In the genomic region with DNA sequence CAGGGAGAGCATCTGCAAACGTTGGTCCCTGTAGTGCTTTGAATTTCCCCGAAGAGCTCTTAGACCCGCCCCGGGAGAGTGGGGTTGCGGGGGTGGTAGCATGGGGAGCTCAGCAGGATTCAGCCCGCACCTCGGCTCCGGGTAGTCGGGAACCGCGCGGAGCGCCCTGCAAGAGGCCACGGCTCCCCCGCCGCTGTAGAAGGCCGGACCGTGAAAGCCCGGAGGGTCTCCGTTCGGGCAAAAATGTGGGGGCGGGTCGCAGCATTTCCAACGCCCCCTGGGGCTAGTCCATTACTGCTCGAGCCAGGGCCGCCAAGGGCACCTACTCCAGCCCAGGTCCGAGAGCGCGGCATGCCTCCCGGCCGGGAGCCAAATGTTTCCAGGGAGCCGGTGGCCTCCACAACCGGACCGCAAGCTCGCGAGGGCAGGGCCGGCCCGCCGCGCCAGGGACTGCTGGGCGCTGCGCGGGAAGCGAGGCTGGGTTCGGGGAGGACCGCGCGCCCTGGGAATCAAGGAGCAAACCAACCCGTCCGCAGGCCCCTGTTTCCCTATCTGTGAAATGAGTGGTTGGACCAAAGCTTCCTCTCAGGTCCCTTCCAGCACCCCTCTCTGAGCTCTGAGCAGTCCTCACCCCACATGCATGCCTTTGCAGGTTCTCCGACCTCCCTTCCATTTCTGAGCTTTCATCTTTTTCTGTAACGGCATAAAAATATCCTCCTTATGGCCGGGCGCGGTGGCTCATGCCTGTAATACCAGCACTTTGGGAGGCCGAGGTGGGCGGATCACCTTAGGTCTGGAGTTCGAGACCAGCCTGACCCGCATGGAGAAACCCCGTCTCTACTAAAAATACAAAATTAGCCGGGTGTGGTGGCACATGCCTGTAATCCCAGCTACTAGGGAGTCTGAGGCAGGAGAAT, we compare ENCODE assay signal across 8 cellular contexts. TPM values are rescaled to one million over a fixed set of nuclear protein-coding genes. Genes with fewer than 3 reads are reported as not detected.
DNase-seq lines count a peak whose midpoint lies in the region; ATAC-seq, FAIRE-seq and TF ChIP-seq lines count a peak whose summit lies in the region.

No MANE protein-coding gene starts in this region.

- BruUV-seq in Caco-2 (replicated peaks; lab: Mats Ljungman, UMichigan) = no TSS peak

- DNase-seq in Caco-2 = peak in 1 of 2 experiments; percentile 65
- DNase-seq in HPDE6-E6E7 (ENCODE audit: extremely low spot score) = peak; percentile 35
- DNase-seq in H1 (ENCODE audit: low read depth in 1 of 2, low spot score in 2 of 2) = no peak
- DNase-seq in memory B cell (ENCODE audit: low spot score in 2 of 2) = no peak
- peak; percentile 73 for DNase-seq in stomach
- DNase-seq in cerebellum (ENCODE audit: low spot score) = no peak

- H2BK15ac ChIP-seq in H1 (ENCODE audit: low read length) = no peak overlapping the region

- no peaks in the 10 kb centered on the region for H3K9me3 ChIP-seq in Caco-2
- no peaks in the 10 kb centered on the region for H3K9me3 ChIP-seq in H1 (ENCODE audit: insufficient read depth in 2 of 2, low read depth in 1 of 2, low read length in 1 of 2)
- no peaks in the 10 kb centered on the region for H3K9me3 ChIP-seq in stomach

- H3K4me3 Mint-ChIP-seq in Caco-2 (ENCODE audit: unreplicated experiment) (peak overlapping the region; percentile 95), memory B cell (peak overlapping the region; percentile 92)

- TF ChIP-seq CTCF in Caco-2 (IDR thresholded peaks at IDR 0.05; ENCODE audit: insufficient read depth in 1 of 2, low read depth in 1 of 2, low read length in 1 of 2, severe bottlenecking in 1 of 2, unreplicated experiment in 1 of 2) (no peak), VCaP (conservative IDR thresholded peaks at IDR 0.05) (no peak), H1 (IDR thresholded peaks at IDR 0.05; ENCODE audit: control extremely low read depth in 1 of 3, insufficient read depth in 1 of 3, low read depth in 1 of 3, low read length in 3 of 3) (no peak), stomach (IDR thresholded peaks at IDR 0.05) (peak in 1 of 7 experiments; percentile 2)

- H4K20me1 ChIP-seq in H1 (replicated peaks in 1 of 2; ENCODE audit: control insufficient read depth in 1 of 2, insufficient read depth in 2 of 2, low read length in 2 of 2) = peaks cover 2 to 6% of the 10 kb centered on the region in 2 experiments

- H2BK20ac ChIP-seq in H1 (ENCODE audit: low read length) = no peak overlapping the region

- no peak for TF ChIP-seq RAD21 in H1 (IDR thresholded peaks at IDR 0.05 in 1 of 2, conservative IDR thresholded peaks at IDR 0.05 in 1 of 2; ENCODE audit: low read depth in 2 of 2, low read length in 2 of 2)

- peak overlapping the region; percentile 23 to 56 (median 52); a peak in 6 of 7 replicates for H3K9ac ChIP-seq in H1 (replicated peaks in 1 of 4; ENCODE audit: extremely low read depth in 1 of 4, low read depth in 3 of 4, low read length in 3 of 4)

- H3K36me3 Mint-ChIP-seq in Caco-2 (ENCODE audit: insufficient read depth, unreplicated experiment) (peaks cover 15% of the 10 kb centered on the region), memory B cell (no peaks in the 10 kb centered on the region)

- H3K4me1 Mint-ChIP-seq in Caco-2 (ENCODE audit: low read depth, unreplicated experiment) = peaks cover 18% of the 10 kb centered on the region
- H3K4me1 Mint-ChIP-seq in memory B cell = peaks cover 35% of the 10 kb centered on the region

- H3K4ac ChIP-seq in H1 (replicated peaks; ENCODE audit: insufficient read length, low read depth, low read length) = peak overlapping the region; percentile 33

- no peak overlapping the region for H2AK5ac ChIP-seq in H1 (ENCODE audit: low read depth, low read length)

- ATAC-seq in GM21447 (IDR thresholded peaks at IDR 0.05; ENCODE audit: unreplicated experiment) (peak; percentile 33), memory B cell (ENCODE audit: low read depth) (peak; percentile 37)

- H2AFZ ChIP-seq in H1 (ENCODE audit: low read length) = peak overlapping the region; percentile 46; the same call in 1 of the 2 replicates

- H3K4me1 ChIP-seq in Caco-2 = peaks cover 27% of the 10 kb centered on the region
- peaks cover 9 to 24% (median 17%) of the 10 kb centered on the region in 4 experiments for H3K4me1 ChIP-seq in H1 (replicated peaks in 1 of 4; ENCODE audit: control insufficient read depth in 3 of 4, insufficient read depth in 4 of 4, low read length in 3 of 4)
- peaks cover 39 to 70% (median 45%) of the 10 kb centered on the region in 4 donors for H3K4me1 ChIP-seq in stomach

- peaks cover 13% of the 10 kb centered on the region; the same call in 1 of the 2 replicates for H3K79me1 ChIP-seq in H1 (ENCODE audit: low read depth, low read length)

- TF ChIP-seq POLR2A in H1 (IDR thresholded peaks at IDR 0.05; ENCODE audit: control extremely low read depth in 1 of 2, low read depth in 2 of 2, low read length in 2 of 2) (no peak), stomach (IDR thresholded peaks at IDR 0.05) (no peak)

- no peak for TF ChIP-seq EP300 in H1 (IDR thresholded peaks at IDR 0.05; ENCODE audit: borderline replicate concordance in 1 of 2, low read depth in 2 of 2, low read length in 2 of 2)
- no peak for TF ChIP-seq EP300 in stomach (IDR thresholded peaks at IDR 0.05)

- no peak overlapping the region for H3K23ac ChIP-seq in H1 (ENCODE audit: insufficient read length)

- CTCF ChIA-PET in Caco-2 (lab: Charles Lee) (interaction anchor here (0.7 to 2.8 kb wide), 9 partner anchors 11 to 441 kb away, joined by 3 to 13 read pairs (median 4); a partner anchor contains a TSS), H1 (lab: Charles Lee; ENCODE audit: partially characterized antibody) (interaction anchor here (0.6 to 21.3 kb wide), 22 partner anchors 8 to 414 kb away, joined by 3 to 406 read pairs (median 4); a partner anchor contains a TSS)

- H2BK5ac ChIP-seq in H1 (ENCODE audit: low read depth, low read length) = peak overlapping the region; percentile 75; the same call in 1 of the 2 replicates

- peak overlapping the region; percentile 76 to 90 for H3K4me2 ChIP-seq in H1 (ENCODE audit: insufficient read depth in 1 of 2, low read depth in 2 of 2, low read length in 2 of 2)

- H4K8ac ChIP-seq in H1 (ENCODE audit: extremely low read depth, insufficient read depth, low read length) = peak overlapping the region; percentile 76

- 12% methylated on average over 58 of the region's 61 CpGs; no CpG with 5 or more reads in 1 of the 2 experiments for WGBS in H1 (ENCODE audit: extremely low coverage in 1 of 2, insufficient coverage in 1 of 2, insufficient read length in 1 of 2, insufficient replicate concordance in 2 of 2, low coverage in 1 of 2, low lambda C conversion rate in 2 of 2, missing lambda C conversion rate in 1 of 2), 2 experiments
- WGBS in stomach, 5 donors = 4 to 6% (median 4%) methylated on average over 18 to 61 of the region's 61 CpGs

- no peak overlapping the region for H2BK120ac ChIP-seq in H1 (replicated peaks; ENCODE audit: low read depth, low read length)

- no peaks in the 10 kb centered on the region for H3K27me3 ChIP-seq in Caco-2 (replicated peaks; ENCODE audit: control insufficient read depth, insufficient read depth, low read length)
- peaks cover 0 to 17% (median 8%) of the 10 kb centered on the region in 4 experiments; a peak in 5 of 7 replicates for H3K27me3 ChIP-seq in H1 (replicated peaks in 1 of 4; ENCODE audit: control insufficient read depth in 3 of 4, extremely low read depth in 1 of 4, insufficient read depth in 3 of 4, low read length in 3 of 4)
- H3K27me3 ChIP-seq in stomach = no peaks in the 10 kb centered on the region

- intact Hi-C loops in Caco-2 (cut with micrococcal nuclease; ENCODE audit: unreplicated experiment) (no loop called here), stomach (cut with DNase I; ENCODE audit: low total_unique reads) (no loop called here)

- H3K9me3 Mint-ChIP-seq in Caco-2 (ENCODE audit: unreplicated experiment) (no peaks in the 10 kb centered on the region), memory B cell (no peaks in the 10 kb centered on the region)

- peak overlapping the region; percentile 39 for H4K5ac ChIP-seq in H1 (ENCODE audit: insufficient read length, low read depth, low read length)

- peaks cover 9% of the 10 kb centered on the region; the same call in 1 of the 2 replicates for H3K23me2 ChIP-seq in H1 (ENCODE audit: low read depth, low read length)

- H4K91ac ChIP-seq in H1 (replicated peaks; ENCODE audit: insufficient read length, low read length) = peak overlapping the region; percentile 77

- H3K36me3 ChIP-seq in Caco-2 (ENCODE audit: control insufficient read depth, insufficient read depth, low read length) (no peaks in the 10 kb centered on the region), H1 (ENCODE audit: control insufficient read depth in 2 of 4, insufficient read depth in 4 of 4, low read length in 3 of 4) (no peaks in the 10 kb centered on the region), stomach (no peaks in the 10 kb centered on the region)

- peak overlapping the region; percentile 77 for H3K27ac ChIP-seq in VCaP
- no peak overlapping the region for H3K27ac ChIP-seq in H1 (ENCODE audit: low read depth, low read length)
- H3K27ac ChIP-seq in stomach = peak overlapping the region; percentile 92 to 96 (median 95)

- H3K27ac Mint-ChIP-seq in Caco-2 (ENCODE audit: unreplicated experiment) (peak overlapping the region; percentile 91), memory B cell (peak overlapping the region; percentile 79)

- H3K27me3 Mint-ChIP-seq in Caco-2 (ENCODE audit: insufficient read depth, unreplicated experiment) (no peaks in the 10 kb centered on the region), memory B cell (no peaks in the 10 kb centered on the region)

- no peak for FAIRE-seq in H1 (lab: Jason Lieb, UNC)

- POLR2A ChIA-PET in Caco-2 (lab: Charles Lee) = interaction anchor here (0.6 to 2.7 kb wide), 9 partner anchors 11 to 179 kb away, joined by 3 to 33 read pairs (median 7); a partner anchor contains a TSS
- POLR2A ChIA-PET in H1 (lab: Charles Lee; ENCODE audit: partially characterized antibody) = interaction anchor here (0.6 to 4.9 kb wide), 17 partner anchors 8 to 230 kb away, joined by 3 to 63 read pairs (median 4); a partner anchor contains a TSS

- peak overlapping the region; percentile 91 for H3K4me3 ChIP-seq in Caco-2 (ENCODE audit: low read depth, low read length)
- peak overlapping the region; percentile 53 to 92 (median 78) for H3K4me3 ChIP-seq in H1 (ENCODE audit: extremely low read depth in 1 of 4, insufficient read depth in 2 of 4, low read depth in 3 of 4, low read length in 4 of 4)
- H3K4me3 ChIP-seq in stomach = peak overlapping the region; percentile 74 to 98 (median 88)

- no peak overlapping the region for H3K14ac ChIP-seq in H1 (ENCODE audit: insufficient read length)

- H3K56ac ChIP-seq in H1 (replicated peaks; ENCODE audit: insufficient read length, low read depth, low read length) = peak overlapping the region; percentile 81

- peaks cover 0 to 13% of the 10 kb centered on the region in 2 experiments; a peak in 2 of 4 replicates for H3K79me2 ChIP-seq in H1 (ENCODE audit: control insufficient read depth in 1 of 2, insufficient read depth in 2 of 2, low read length in 2 of 2)

- 0 out of 2 replicates have a peak overlapping the region, but pooled peaks have one; percentile 39 for H2BK12ac ChIP-seq in H1 (ENCODE audit: low read depth, low read length)

- H3K18ac ChIP-seq in H1 (ENCODE audit: extremely low read depth, low read length) = peak overlapping the region; percentile 83

RNA-seq across cellular contexts. Expression of a gene that starts 0.8 kb away (rescaled TPM):
- 93.9 and 116 TPM in 2 replicates for total RNA-seq in Caco-2 (2022)
- 41.2 and 55.4 TPM in 2 replicates for total RNA-seq in H1 (2021; fragmentation: NEBNext Ultra II Directional; extraction: Animal tissue kit (Norgen Biotek cat#: 25700))
- polyA plus RNA-seq in H1 (2011; rRNA removed) = 26.1 and 38.5 TPM in 2 replicates
- 28.6 TPM for polyA plus RNA-seq in H1 (2011; cell fraction: cytosol; rRNA removed)
- 210 TPM for polyA plus RNA-seq in H1 (2011; cell fraction: nucleus; rRNA removed)
- polyA plus RNA-seq in H1 (2012, experiment 1 of 2) = 25.5 to 31.0 TPM (median 28.0 TPM) in 4 replicates
- 17.4 TPM for polyA plus RNA-seq in H1 (2012, experiment 2 of 2)
- polyA plus RNA-seq in H1 (2013, experiment 1 of 2) = 90.4 TPM
- 88.5 TPM for polyA plus RNA-seq in H1 (2013, experiment 2 of 2)
- polyA minus RNA-seq in H1 (2011; rRNA and poly(A)+ RNA removed) = 42.6 and 57.5 TPM in 2 replicates
- 21.2 TPM for polyA minus RNA-seq in H1 (2011; cell fraction: cytosol; rRNA and poly(A)+ RNA removed)
- polyA minus RNA-seq in H1 (2011; cell fraction: nucleus; rRNA and poly(A)+ RNA removed) = 70.6 TPM
- 100 to 1,000 TPM in 3 of 5 donors, 10 to 100 TPM in 2; 82.6 to 208 (median 101) TPM for total RNA-seq in stomach
- polyA plus RNA-seq in stomach = 10 to 100 TPM in 2 of 3 donors, 1 to 10 TPM in 1; 5.3 to 25.7 (median 22.8) TPM
- total RNA-seq in cerebellum = 15.1 TPM

RNA-seq across cellular contexts. Expression of a gene that starts 6.0 kb away (rescaled TPM):
- total RNA-seq in Caco-2 (2022) = not detected in 2 replicates
- 8.4 and 11.7 TPM in 2 replicates for total RNA-seq in H1 (2021; fragmentation: NEBNext Ultra II Directional; extraction: Animal tissue kit (Norgen Biotek cat#: 25700))
- polyA plus RNA-seq in H1 (2011; rRNA removed) = 4.5 and 7.3 TPM in 2 replicates
- 7.1 TPM for polyA plus RNA-seq in H1 (2011; cell fraction: cytosol; rRNA removed)
- polyA plus RNA-seq in H1 (2011; cell fraction: nucleus; rRNA removed) = 8.4 TPM
- polyA plus RNA-seq in H1 (2012, experiment 1 of 2) = 1.8 to 3.5 TPM (median 3.1 TPM) in 4 replicates
- polyA plus RNA-seq in H1 (2012, experiment 2 of 2) = 3.5 TPM
- polyA plus RNA-seq in H1 (2013, experiment 1 of 2) = 112 TPM
- polyA plus RNA-seq in H1 (2013, experiment 2 of 2) = 131 TPM
- polyA minus RNA-seq in H1 (2011; rRNA and poly(A)+ RNA removed) = 0.66 and 1.3 TPM in 2 replicates
- polyA minus RNA-seq in H1 (2011; cell fraction: cytosol; rRNA and poly(A)+ RNA removed) = 3.0 TPM
- 3.1 TPM for polyA minus RNA-seq in H1 (2011; cell fraction: nucleus; rRNA and poly(A)+ RNA removed)
- total RNA-seq in stomach = 100 to 1,000 TPM in 1 of 5 donors, under 1 TPM in 1, not detected in 3; 0.55 to 499 TPM
- polyA plus RNA-seq in stomach = under 1 TPM; 0.37 to 0.73 (median 0.61) TPM
- not detected for total RNA-seq in cerebellum

RNA-seq across cellular contexts. Expression of a gene that starts 41.1 kb away (rescaled TPM):
- total RNA-seq in Caco-2 (2022) = 69.7 and 73.7 TPM in 2 replicates
- total RNA-seq in H1 (2021; fragmentation: NEBNext Ultra II Directional; extraction: Animal tissue kit (Norgen Biotek cat#: 25700)) = 84.3 and 84.6 TPM in 2 replicates
- 79.3 and 96.6 TPM in 2 replicates for polyA plus RNA-seq in H1 (2011; rRNA removed)
- polyA plus RNA-seq in H1 (2011; cell fraction: cytosol; rRNA removed) = 96.5 TPM
- polyA plus RNA-seq in H1 (2011; cell fraction: nucleus; rRNA removed) = 96.7 TPM
- polyA plus RNA-seq in H1 (2012, experiment 1 of 2) = 63.1 to 84.9 TPM (median 76.1 TPM) in 4 replicates
- polyA plus RNA-seq in H1 (2012, experiment 2 of 2) = 59.4 TPM
- 113 TPM for polyA plus RNA-seq in H1 (2013, experiment 1 of 2)
- 115 TPM for polyA plus RNA-seq in H1 (2013, experiment 2 of 2)
- 41.8 and 68.7 TPM in 2 replicates for polyA minus RNA-seq in H1 (2011; rRNA and poly(A)+ RNA removed)
- polyA minus RNA-seq in H1 (2011; cell fraction: cytosol; rRNA and poly(A)+ RNA removed) = 22.0 TPM
- 26.9 TPM for polyA minus RNA-seq in H1 (2011; cell fraction: nucleus; rRNA and poly(A)+ RNA removed)
- 10 to 100 TPM; 20.1 to 42.9 (median 21.8) TPM for total RNA-seq in stomach
- polyA plus RNA-seq in stomach = 10 to 100 TPM; 39.0 to 59.4 (median 39.9) TPM
- total RNA-seq in cerebellum = 15.6 TPM

RNA-seq across cellular contexts. Expression of a gene that starts 58.1 kb away (rescaled TPM):
- not detected in 2 replicates for total RNA-seq in Caco-2 (2022)
- total RNA-seq in H1 (2021; fragmentation: NEBNext Ultra II Directional; extraction: Animal tissue kit (Norgen Biotek cat#: 25700)) = 3.2 and 4.3 TPM in 2 replicates
- polyA plus RNA-seq in H1 (2011; rRNA removed) = 2.6 and 2.9 TPM in 2 replicates
- 3.1 TPM for polyA plus RNA-seq in H1 (2011; cell fraction: cytosol; rRNA removed)
- 2.5 TPM for polyA plus RNA-seq in H1 (2011; cell fraction: nucleus; rRNA removed)
- polyA plus RNA-seq in H1 (2012, experiment 1 of 2) = 0.94 to 1.9 TPM (median 1.4 TPM) in 4 replicates
- polyA plus RNA-seq in H1 (2012, experiment 2 of 2) = 2.2 TPM
- 44.6 TPM for polyA plus RNA-seq in H1 (2013, experiment 1 of 2)
- 54.0 TPM for polyA plus RNA-seq in H1 (2013, experiment 2 of 2)
- polyA minus RNA-seq in H1 (2011; rRNA and poly(A)+ RNA removed) = 0.83 and 1.4 TPM in 2 replicates
- 0.88 TPM for polyA minus RNA-seq in H1 (2011; cell fraction: cytosol; rRNA and poly(A)+ RNA removed)
- polyA minus RNA-seq in H1 (2011; cell fraction: nucleus; rRNA and poly(A)+ RNA removed) = 1.5 TPM
- total RNA-seq in stomach = 100 to 1,000 TPM in 1 of 5 donors, under 1 TPM in 1, not detected in 3; 0.18 to 138 TPM
- polyA plus RNA-seq in stomach = under 1 TPM in 1 of 3 donors, not detected in 2; 0.13 TPM
- 0.09 TPM for total RNA-seq in cerebellum

Comparison
In these comparisons a context has a peak if more than half of its experiments do, and no peak if none do; other contexts are left out.
1. DNase-seq: peak in HPDE6-E6E7 (single experiment) and stomach (single experiment); none in H1 (0 of 2), memory B cell (0 of 2) and cerebellum (single experiment).
2. Peak in every context shown above with its lines, with median percentiles within 50 percentile points of each other: H3K4me3 ChIP-seq.